Comparison of ENCODE assay signal across 8 cellular contexts in genomic region chr1:121008512-121009215, GRCh38.
DNase-seq lines count a peak whose midpoint lies in the region; ATAC-seq and TF ChIP-seq lines count a peak whose summit lies in the region.
"Not testable (repeated sequence)": the region's sequence is repeated elsewhere in the genome, so short reads cannot be mapped to it uniquely, and the experiment has no call there.

No MANE protein-coding gene starts in this region.

- H3K27me3 ChIP-seq in MM.1S (replicated peaks; ENCODE audit: insufficient read depth, low read length): not testable (repeated sequence)
- peaks cover 31% of the 10 kb centered on the region for H3K27me3 ChIP-seq in left ventricle myocardium inferior (ENCODE audit: low read depth)

- peak overlapping the region; percentile 33; the same call in 1 of the 2 replicates for H3K4me2 ChIP-seq in MM.1S (ENCODE audit: low read depth, low read length)

- not testable (repeated sequence) for H3K36me3 Mint-ChIP-seq in activated CD4-positive, alpha-beta memory T cell treated with anti-CD3 and anti-CD28 coated beads for 36 hours; activated naive CD4-positive, alpha-beta T cell treated with anti-CD3 and anti-CD28 coated beads, Interleukin-2, amount 10 ng/mL, durations not matched to agents 7 days and 5 days; chondrocyte (ENCODE audit: low read depth); nephron (ENCODE audit: low read depth); stimulated activated naive B cell treated with anti-CD40 and anti-IgM and Interleukin-4, amounts not matched to agents 10 μg/mL and 1 μg/mL and 100 μg/mL, for 72 hours

- DNase-seq in CD1c-positive myeloid dendritic cell (ENCODE audit: extremely low spot score): peak; percentile 0
- not testable (repeated sequence) for DNase-seq in MM.1S; activated naive CD4-positive, alpha-beta T cell treated with anti-CD3 and anti-CD28 coated beads, Interleukin-2, amount 10 ng/mL, durations not matched to agents 7 days and 5 days; left ventricle myocardium inferior; stimulated activated naive B cell treated with anti-CD40 and anti-IgM and Interleukin-4, amounts not matched to agents 10 μg/mL and 1 μg/mL and 100 μg/mL, for 72 hours
- peak; percentile 25 for DNase-seq in activated CD4-positive, alpha-beta memory T cell treated with anti-CD3 and anti-CD28 coated beads for 36 hours
- peak; percentile 81 for DNase-seq in chondrocyte (ENCODE audit: low spot score)

- not testable (repeated sequence) for H3K27me3 Mint-ChIP-seq in activated CD4-positive, alpha-beta memory T cell treated with anti-CD3 and anti-CD28 coated beads for 36 hours; chondrocyte (ENCODE audit: low read depth)
- H3K27me3 Mint-ChIP-seq in activated naive CD4-positive, alpha-beta T cell treated with anti-CD3 and anti-CD28 coated beads, Interleukin-2, amount 10 ng/mL, durations not matched to agents 7 days and 5 days: peaks cover 35% of the 10 kb centered on the region
- peaks cover 23% of the 10 kb centered on the region for H3K27me3 Mint-ChIP-seq in nephron (ENCODE audit: low read depth)
- peaks cover 19 to 21% of the 10 kb centered on the region in 2 donors for H3K27me3 Mint-ChIP-seq in stimulated activated naive B cell treated with anti-CD40 and anti-IgM and Interleukin-4, amounts not matched to agents 10 μg/mL and 1 μg/mL and 100 μg/mL, for 72 hours

- peak overlapping the region; percentile 73 for H3K4me3 Mint-ChIP-seq in activated CD4-positive, alpha-beta memory T cell treated with anti-CD3 and anti-CD28 coated beads for 36 hours
- peak overlapping the region; percentile 61 for H3K4me3 Mint-ChIP-seq in activated naive CD4-positive, alpha-beta T cell treated with anti-CD3 and anti-CD28 coated beads, Interleukin-2, amount 10 ng/mL, durations not matched to agents 7 days and 5 days
- H3K4me3 Mint-ChIP-seq in chondrocyte (ENCODE audit: unreplicated experiment) (peak overlapping the region; percentile 53), nephron (peak overlapping the region in 2 of 3 experiments; percentile 47 to 63)
- peak overlapping the region; percentile 69 to 81 for H3K4me3 Mint-ChIP-seq in stimulated activated naive B cell treated with anti-CD40 and anti-IgM and Interleukin-4, amounts not matched to agents 10 μg/mL and 1 μg/mL and 100 μg/mL, for 72 hours

- CTCF ChIA-PET in activated CD4-positive, alpha-beta memory T cell treated with anti-CD3 and anti-CD28 coated beads for 36 hours (lab: Charles Lee); activated naive CD4-positive, alpha-beta T cell treated with anti-CD3 and anti-CD28 coated beads, Interleukin-2, amount 10 ng/mL, durations not matched to agents 7 days and 5 days (lab: Charles Lee): not testable (repeated sequence)

- H3K27ac Mint-ChIP-seq in activated CD4-positive, alpha-beta memory T cell treated with anti-CD3 and anti-CD28 coated beads for 36 hours; activated naive CD4-positive, alpha-beta T cell treated with anti-CD3 and anti-CD28 coated beads, Interleukin-2, amount 10 ng/mL, durations not matched to agents 7 days and 5 days; chondrocyte (ENCODE audit: unreplicated experiment); nephron; stimulated activated naive B cell treated with anti-CD40 and anti-IgM and Interleukin-4, amounts not matched to agents 10 μg/mL and 1 μg/mL and 100 μg/mL, for 72 hours: not testable (repeated sequence)

- H3K36me3 ChIP-seq in MM.1S (replicated peaks; ENCODE audit: insufficient read depth, low read length); left ventricle myocardium inferior: not testable (repeated sequence)

- not testable (repeated sequence) for H4K20me1 ChIP-seq in MM.1S (ENCODE audit: insufficient read depth, low read length)

- H3F3A ChIP-seq in MM.1S (ENCODE audit: insufficient read depth, low read length): not testable (repeated sequence)

- not testable (repeated sequence) for H3K9ac ChIP-seq in MM.1S (ENCODE audit: low read length)

- not testable (repeated sequence) for ATAC-seq in stimulated activated naive B cell treated with anti-CD40 and anti-IgM and Interleukin-4, amounts not matched to agents 10 μg/mL and 1 μg/mL and 100 μg/mL, for 72 hours (replicated peaks)

- not testable (repeated sequence) for H3K79me2 ChIP-seq in MM.1S (ENCODE audit: low read length)

- H3K9me2 ChIP-seq in MM.1S (replicated peaks; ENCODE audit: insufficient read depth, low read length): not testable (repeated sequence)

- not testable (repeated sequence) for H3K4me1 ChIP-seq in MM.1S (ENCODE audit: low read length); left ventricle myocardium inferior

- H3K4me3 ChIP-seq in MM.1S (ENCODE audit: low read length): not testable (repeated sequence)
- peak overlapping the region; percentile 25 for H3K4me3 ChIP-seq in left ventricle myocardium inferior

- TF ChIP-seq CTCF in MM.1S (IDR thresholded peaks at IDR 0.05; ENCODE audit: low read length); chondrocyte (IDR thresholded peaks at IDR 0.05); left ventricle myocardium inferior (IDR thresholded peaks at IDR 0.05; ENCODE audit: borderline replicate concordance); nephron (IDR thresholded peaks at IDR 0.05; ENCODE audit: unreplicated experiment in 3 of 3): not testable (repeated sequence)

- H3K27ac ChIP-seq in MM.1S (ENCODE audit: low read length); left ventricle myocardium inferior (replicated peaks): not testable (repeated sequence)

- peaks cover 11% of the 10 kb centered on the region for H3K4me1 Mint-ChIP-seq in activated CD4-positive, alpha-beta memory T cell treated with anti-CD3 and anti-CD28 coated beads for 36 hours (ENCODE audit: low read depth)
- H3K4me1 Mint-ChIP-seq in activated naive CD4-positive, alpha-beta T cell treated with anti-CD3 and anti-CD28 coated beads, Interleukin-2, amount 10 ng/mL, durations not matched to agents 7 days and 5 days: peaks cover 17% of the 10 kb centered on the region
- not testable (repeated sequence) for H3K4me1 Mint-ChIP-seq in chondrocyte (ENCODE audit: low read depth); nephron
- H3K4me1 Mint-ChIP-seq in stimulated activated naive B cell treated with anti-CD40 and anti-IgM and Interleukin-4, amounts not matched to agents 10 μg/mL and 1 μg/mL and 100 μg/mL, for 72 hours: peaks cover 13 to 16% of the 10 kb centered on the region in 2 donors

- not testable (repeated sequence) for H3K9me3 ChIP-seq in MM.1S (replicated peaks; ENCODE audit: insufficient read depth, low read length); left ventricle myocardium inferior (replicated peaks)

- intact Hi-C loops in activated CD4-positive, alpha-beta memory T cell treated with anti-CD3 and anti-CD28 coated beads for 36 hours (cut with micrococcal nuclease); left ventricle myocardium inferior (cut with micrococcal nuclease): not testable (repeated sequence)

- H2AFZ ChIP-seq in MM.1S (ENCODE audit: low read length): not testable (repeated sequence)

- not testable (repeated sequence) for H3K9me3 Mint-ChIP-seq in activated CD4-positive, alpha-beta memory T cell treated with anti-CD3 and anti-CD28 coated beads for 36 hours; activated naive CD4-positive, alpha-beta T cell treated with anti-CD3 and anti-CD28 coated beads, Interleukin-2, amount 10 ng/mL, durations not matched to agents 7 days and 5 days; chondrocyte (ENCODE audit: low read depth); nephron; stimulated activated naive B cell treated with anti-CD40 and anti-IgM and Interleukin-4, amounts not matched to agents 10 μg/mL and 1 μg/mL and 100 μg/mL, for 72 hours

- POLR2A ChIA-PET in activated CD4-positive, alpha-beta memory T cell treated with anti-CD3 and anti-CD28 coated beads for 36 hours (lab: Charles Lee): not testable (repeated sequence)
